In the genomic region with DNA sequence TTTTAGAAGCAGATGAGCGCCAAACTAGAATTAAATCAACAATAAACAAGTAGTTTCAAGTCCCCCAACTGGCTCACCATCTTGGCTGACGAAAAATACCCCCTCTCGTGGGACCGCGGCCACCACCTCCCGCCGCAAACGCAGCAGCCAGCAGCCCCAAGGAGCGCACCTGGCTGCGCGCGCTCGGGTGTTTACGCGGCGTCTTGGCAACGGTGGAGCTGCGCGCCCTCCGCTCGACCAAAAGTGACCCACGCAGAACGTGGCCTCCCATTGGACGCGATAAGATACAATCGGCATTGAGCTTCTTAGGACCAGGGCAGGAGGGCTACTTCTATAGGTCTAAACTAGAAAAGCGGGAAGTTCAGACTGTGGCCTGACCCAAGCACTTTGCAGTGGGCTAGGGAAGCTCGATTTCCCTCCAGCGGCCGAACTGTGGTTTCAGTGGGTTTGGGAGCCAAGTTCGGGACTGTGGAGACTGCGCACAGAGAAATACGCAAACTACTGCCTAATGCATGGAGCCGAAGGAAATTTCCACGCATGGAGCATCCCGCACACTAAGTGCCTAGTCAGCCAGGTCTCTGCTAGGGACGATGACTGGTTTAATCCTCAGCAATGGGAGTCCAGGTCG, we compare ENCODE assay signal across 8 cellular contexts. TPM values are rescaled to one million over a fixed set of nuclear protein-coding genes. Genes with fewer than 3 reads are reported as not detected.
DNase-seq lines count a peak whose midpoint lies in the region; ATAC-seq and TF ChIP-seq lines count a peak whose summit lies in the region.

A gene with protein sequence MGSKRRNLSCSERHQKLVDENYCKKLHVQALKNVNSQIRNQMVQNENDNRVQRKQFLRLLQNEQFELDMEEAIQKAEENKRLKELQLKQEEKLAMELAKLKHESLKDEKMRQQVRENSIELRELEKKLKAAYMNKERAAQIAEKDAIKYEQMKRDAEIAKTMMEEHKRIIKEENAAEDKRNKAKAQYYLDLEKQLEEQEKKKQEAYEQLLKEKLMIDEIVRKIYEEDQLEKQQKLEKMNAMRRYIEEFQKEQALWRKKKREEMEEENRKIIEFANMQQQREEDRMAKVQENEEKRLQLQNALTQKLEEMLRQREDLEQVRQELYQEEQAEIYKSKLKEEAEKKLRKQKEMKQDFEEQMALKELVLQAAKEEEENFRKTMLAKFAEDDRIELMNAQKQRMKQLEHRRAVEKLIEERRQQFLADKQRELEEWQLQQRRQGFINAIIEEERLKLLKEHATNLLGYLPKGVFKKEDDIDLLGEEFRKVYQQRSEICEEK (minus strand): TSS at position 245 of the 628 bp plus-strand sequence. CDS start 165 bp downstream, at position 80.

- no peaks in the 10 kb centered on the region for H3K79me2 ChIP-seq in GM23338 (replicated peaks; ENCODE audit: insufficient read depth)
- H3K79me2 ChIP-seq in Karpas-422 (ENCODE audit: low read length), result peaks cover 36% of the 10 kb centered on the region
- H3K79me2 ChIP-seq in neural cell (replicated peaks; ENCODE audit: insufficient read depth, low read length), result no peaks in the 10 kb centered on the region

- H3K9me2 ChIP-seq in GM23338 (ENCODE audit: insufficient read depth), result no peaks in the 10 kb centered on the region
- no peaks in the 10 kb centered on the region for H3K9me2 ChIP-seq in Karpas-422 (replicated peaks; ENCODE audit: insufficient read depth, low read length)
- H3K9me2 ChIP-seq in neural cell (ENCODE audit: insufficient read depth, low read length), result no peaks in the 10 kb centered on the region

- H4K20me1 ChIP-seq in GM23338 (replicated peaks; ENCODE audit: insufficient read depth), result no peaks in the 10 kb centered on the region
- H4K20me1 ChIP-seq in Karpas-422 (ENCODE audit: insufficient read depth, low read depth, low read length), result no peaks in the 10 kb centered on the region
- H4K20me1 ChIP-seq in neural cell (ENCODE audit: insufficient read depth), result no peaks in the 10 kb centered on the region

- no peaks in the 10 kb centered on the region for H3K36me3 ChIP-seq in GM23338 (ENCODE audit: insufficient read depth)
- H3K36me3 ChIP-seq in Karpas-422 (ENCODE audit: insufficient read depth, low read length), result peaks cover 11% of the 10 kb centered on the region; the same call in 1 of the 2 replicates
- H3K36me3 ChIP-seq in neural cell (ENCODE audit: insufficient read depth, low read length), result no peaks in the 10 kb centered on the region

- ATAC-seq in GM23338, result peak; percentile 99
- ATAC-seq in foreskin keratinocyte, result peak; percentile 99

- peak within 1 kb of the TSS; percentile 54 for H3K4me3 ChIP-seq in GM23338
- peak within 1 kb of the TSS; percentile 69 for H3K4me3 ChIP-seq in Karpas-422 (ENCODE audit: low read length)
- peak within 1 kb of the TSS; percentile 64 for H3K4me3 ChIP-seq in neural cell (ENCODE audit: low read length)

- TF ChIP-seq RAD21 in neural cell (conservative IDR thresholded peaks at IDR 0.05), result no peak

- H3K27ac ChIP-seq in GM23338 (ENCODE audit: low read depth) (no peak within 1 kb of the TSS), Karpas-422 (ENCODE audit: low read length) (peak within 1 kb of the TSS; percentile 73), foreskin keratinocyte (peak within 1 kb of the TSS; percentile 14), neural cell (ENCODE audit: low read length) (no peak within 1 kb of the TSS)

- peak; percentile 95 for DNase-seq in ELR (ENCODE audit: low read depth)
- DNase-seq in GM23338 (ENCODE audit: low spot score), result peak; percentile 98
- peak; percentile 99 for DNase-seq in Karpas-422
- DNase-seq in RPMI8226, result peak; percentile 95
- peak; percentile 32 for DNase-seq in activated gamma-delta T cell treated with anti-CD3 and anti-CD28 coated beads, Interleukin-2, amount 50 U/mL, for 16 hours (ENCODE audit: low read depth)
- peak; percentile 82 to 94 for DNase-seq in foreskin keratinocyte
- DNase-seq in stromal cell of bone marrow (ENCODE audit: low read depth), result peak; percentile 94

- peaks cover 9% of the 10 kb centered on the region; the same call in 1 of the 2 replicates for H3K27me3 ChIP-seq in GM23338 (ENCODE audit: insufficient read depth)
- H3K27me3 ChIP-seq in Karpas-422 (ENCODE audit: low read length), result no peaks in the 10 kb centered on the region
- H3K27me3 ChIP-seq in foreskin keratinocyte, result peaks cover 8% of the 10 kb centered on the region
- no peaks in the 10 kb centered on the region for H3K27me3 ChIP-seq in neural cell (ENCODE audit: insufficient read depth, low read depth, low read length)

- peak within 1 kb of the TSS; percentile 87 for H3K4me3 Mint-ChIP-seq in GM23338

- H3K4me1 Mint-ChIP-seq in GM23338, result peaks cover 6% of the 10 kb centered on the region; the same call in 2 of the 3 replicates

- H3K9me3 ChIP-seq in Karpas-422 (ENCODE audit: low read length) (no peaks in the 10 kb centered on the region), neural cell (ENCODE audit: low read length) (no peaks in the 10 kb centered on the region)

- no peaks in the 10 kb centered on the region for H3K9me3 Mint-ChIP-seq in GM23338

- H3K9ac ChIP-seq in Karpas-422 (ENCODE audit: low read length) (peak within 1 kb of the TSS; percentile 81), neural cell (ENCODE audit: low read length) (no peak within 1 kb of the TSS)

- TF ChIP-seq EP300 in neural cell (conservative IDR thresholded peaks at IDR 0.05; ENCODE audit: poor library complexity, severe bottlenecking), result peak; percentile 14

- peak within 1 kb of the TSS; percentile 86 for H3K27ac Mint-ChIP-seq in GM23338

- H3K27me3 Mint-ChIP-seq in GM23338 (ENCODE audit: insufficient read depth, low read depth, poor library complexity), result peaks cover 4% of the 10 kb centered on the region

- H3K4me1 ChIP-seq in GM23338 (ENCODE audit: insufficient read depth) (no peaks in the 10 kb centered on the region), Karpas-422 (ENCODE audit: low read length) (peaks cover 58% of the 10 kb centered on the region), foreskin keratinocyte (no peaks in the 10 kb centered on the region)

- H2AFZ ChIP-seq in GM23338 (peak within 1 kb of the TSS; percentile 49; the same call in 1 of the 2 replicates), Karpas-422 (ENCODE audit: low read length) (peak within 1 kb of the TSS; percentile 13; the same call in 1 of the 2 replicates), neural cell (ENCODE audit: low read depth, low read length) (no peak within 1 kb of the TSS)

- H3K36me3 Mint-ChIP-seq in GM23338 (ENCODE audit: low read depth), result no peaks in the 10 kb centered on the region

- peak within 1 kb of the TSS; percentile 75 for H3K4me2 ChIP-seq in GM23338
- peak within 1 kb of the TSS; percentile 73 for H3K4me2 ChIP-seq in Karpas-422 (ENCODE audit: low read depth, low read length, poor library complexity, severe bottlenecking)
- no peak within 1 kb of the TSS for H3K4me2 ChIP-seq in neural cell (ENCODE audit: low read length)

- TF ChIP-seq CTCF in GM23338 (conservative IDR thresholded peaks at IDR 0.05; ENCODE audit: low read depth in 2 of 2) (no peak), foreskin keratinocyte (conservative IDR thresholded peaks at IDR 0.05) (no peak), neural cell (IDR thresholded peaks at IDR 0.05; ENCODE audit: poor library complexity, severe bottlenecking) (no peak)

- no peaks in the 10 kb centered on the region for H3F3A ChIP-seq in GM23338 (replicated peaks; ENCODE audit: low read depth)
- no peaks in the 10 kb centered on the region for H3F3A ChIP-seq in neural cell (ENCODE audit: insufficient read depth, low read length, poor library complexity, severe bottlenecking)

TF ChIP-seq in GM23338, 12 proteins besides CTCF, POLR2A, EP300 and RAD21 (continues in another document):
- TF ChIP-seq POLR2AphosphoS5 (IDR thresholded peaks at IDR 0.05; ENCODE audit: low read depth), result peak; percentile 77

TF ChIP-seq in neural cell, 6 proteins besides CTCF, POLR2A, EP300 and RAD21:
- TF ChIP-seq MXI1 (conservative IDR thresholded peaks at IDR 0.05; ENCODE audit: poor library complexity, severe bottlenecking), result peak; percentile 93
- no peak for TF ChIP-seq TAF1 (IDR thresholded peaks at IDR 0.05; ENCODE audit: low read depth)
- TF ChIP-seq SMC3 (conservative IDR thresholded peaks at IDR 0.05; ENCODE audit: poor library complexity), result no peak

RNA-seq across cellular contexts. Expression of the gene that starts here (rescaled TPM):
- 2.9 and 8.9 TPM in 2 replicates for total RNA-seq in GM23338 (2014; rRNA removed; shearing (Covaris generic))
- polyA plus RNA-seq in GM23338 (2016; fragmentation: Nextera tagmentation; extraction: Ambion mirVana) (13.8 and 16.9 TPM in 2 replicates), foreskin keratinocyte (1.5 and 1.8 TPM in 2 replicates), neural cell (not detected in 2 replicates)
- total RNA-seq in Karpas-422 (2014; rRNA removed; shearing (Covaris generic); ENCODE audit: low replicate concordance), result 3.5 and 4.6 TPM in 2 replicates
- 1.7 and 2.3 TPM in 2 replicates for total RNA-seq in foreskin keratinocyte
- polyA minus RNA-seq in neural cell, result 0.35 TPM in 1 of 2 replicates, not detected in the other

Comparison
In these comparisons a context has a peak if more than half of its experiments do, and no peak if none do; other contexts are left out.
1. DNase-seq: peak in every context shown above with its lines; median percentile 99 in Karpas-422; 98 in GM23338; 95 in ELR; 95 in RPMI8226; 94 in stromal cell of bone marrow; 88 in foreskin keratinocyte; 32 in activated gamma-delta T cell treated with anti-CD3 and anti-CD28 coated beads, Interleukin-2, amount 50 U/mL, for 16 hours.
2. H3K27ac ChIP-seq: peak in Karpas-422 (single experiment) and foreskin keratinocyte (single experiment); none in GM23338 (single experiment) and neural cell (single experiment).
3. Peak in every context shown above with its lines, with median percentiles within 50 percentile points of each other: H3K4me3 ChIP-seq.